Comparison of ENCODE assay signal across 8 cellular contexts in the genomic region with DNA sequence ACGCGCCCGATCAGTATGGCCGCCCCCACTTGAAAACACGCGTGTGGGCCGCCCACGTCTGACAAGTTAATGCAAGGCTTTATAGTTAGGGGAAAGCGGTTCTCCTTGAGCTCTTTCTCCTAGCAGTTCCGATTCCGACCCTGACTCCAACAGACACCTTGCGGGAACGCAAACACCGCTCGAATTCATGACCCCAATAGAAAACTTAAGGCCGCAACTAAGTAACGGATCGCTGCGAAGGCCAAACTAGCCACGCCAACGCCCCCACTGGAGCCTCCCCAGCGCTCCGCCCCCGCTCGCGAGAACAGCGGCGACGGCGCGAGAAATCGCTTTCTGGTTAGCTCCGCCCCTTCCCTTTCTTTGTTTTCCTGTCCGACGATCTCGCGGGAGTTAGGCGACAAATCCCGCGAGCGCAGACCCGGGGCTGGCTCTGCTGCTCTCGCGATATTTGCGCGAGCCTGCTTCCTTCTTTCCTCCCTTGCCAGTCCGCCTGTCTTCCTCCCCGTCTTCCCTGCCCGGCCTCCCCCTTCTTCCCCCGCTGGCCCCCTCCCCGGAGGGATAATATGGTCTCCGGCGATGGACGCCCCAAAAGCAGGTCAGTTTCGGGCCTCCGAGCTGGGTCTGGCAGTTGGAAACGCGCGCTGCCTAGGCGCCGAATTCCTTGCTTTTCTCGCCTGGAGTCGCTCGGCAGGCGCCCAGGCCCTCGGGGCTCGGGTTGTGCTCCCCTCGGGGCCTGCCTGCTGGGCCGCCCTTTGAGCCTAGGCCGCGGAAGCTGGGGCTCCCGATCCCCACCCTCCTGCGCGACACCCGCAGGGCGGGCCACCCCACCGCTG. TPM values are rescaled to one million over a fixed set of nuclear protein-coding genes. Genes with fewer than 3 reads are reported as not detected.
A peak's percentile ranks its signal among the peaks of the same experiment; 100 is the strongest.
DNase-seq lines count a peak whose midpoint lies in the region; ATAC-seq and TF ChIP-seq lines count a peak whose summit lies in the region.

A gene with protein sequence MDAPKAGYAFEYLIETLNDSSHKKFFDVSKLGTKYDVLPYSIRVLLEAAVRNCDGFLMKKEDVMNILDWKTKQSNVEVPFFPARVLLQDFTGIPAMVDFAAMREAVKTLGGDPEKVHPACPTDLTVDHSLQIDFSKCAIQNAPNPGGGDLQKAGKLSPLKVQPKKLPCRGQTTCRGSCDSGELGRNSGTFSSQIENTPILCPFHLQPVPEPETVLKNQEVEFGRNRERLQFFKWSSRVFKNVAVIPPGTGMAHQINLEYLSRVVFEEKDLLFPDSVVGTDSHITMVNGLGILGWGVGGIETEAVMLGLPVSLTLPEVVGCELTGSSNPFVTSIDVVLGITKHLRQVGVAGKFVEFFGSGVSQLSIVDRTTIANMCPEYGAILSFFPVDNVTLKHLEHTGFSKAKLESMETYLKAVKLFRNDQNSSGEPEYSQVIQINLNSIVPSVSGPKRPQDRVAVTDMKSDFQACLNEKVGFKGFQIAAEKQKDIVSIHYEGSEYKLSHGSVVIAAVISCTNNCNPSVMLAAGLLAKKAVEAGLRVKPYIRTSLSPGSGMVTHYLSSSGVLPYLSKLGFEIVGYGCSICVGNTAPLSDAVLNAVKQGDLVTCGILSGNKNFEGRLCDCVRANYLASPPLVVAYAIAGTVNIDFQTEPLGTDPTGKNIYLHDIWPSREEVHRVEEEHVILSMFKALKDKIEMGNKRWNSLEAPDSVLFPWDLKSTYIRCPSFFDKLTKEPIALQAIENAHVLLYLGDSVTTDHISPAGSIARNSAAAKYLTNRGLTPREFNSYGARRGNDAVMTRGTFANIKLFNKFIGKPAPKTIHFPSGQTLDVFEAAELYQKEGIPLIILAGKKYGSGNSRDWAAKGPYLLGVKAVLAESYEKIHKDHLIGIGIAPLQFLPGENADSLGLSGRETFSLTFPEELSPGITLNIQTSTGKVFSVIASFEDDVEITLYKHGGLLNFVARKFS (plus strand): TSS at position 455 of the 833 bp plus-strand sequence. CDS start 122 bp downstream, at position 577.

- peak; percentile 88 for ATAC-seq in HG02759 (IDR thresholded peaks at IDR 0.05; ENCODE audit: unreplicated experiment)

- no peak for TF ChIP-seq CTCF in osteocyte (IDR thresholded peaks at IDR 0.05)

- peaks cover 12% of the 10 kb centered on the region for H3K36me3 Mint-ChIP-seq in osteocyte (ENCODE audit: unreplicated experiment)

- H3K27ac Mint-ChIP-seq in osteocyte (ENCODE audit: unreplicated experiment), result peak within 1 kb of the TSS; percentile 91

- H3K4me1 Mint-ChIP-seq in osteocyte (ENCODE audit: unreplicated experiment), result peaks cover 30% of the 10 kb centered on the region

- peaks cover 10% of the 10 kb centered on the region for H3K27me3 Mint-ChIP-seq in osteocyte (ENCODE audit: unreplicated experiment)

- H3K27ac ChIP-seq in thymus (ENCODE audit: low read depth), result peak within 1 kb of the TSS; percentile 98

- peak within 1 kb of the TSS; percentile 100 for H3K4me3 ChIP-seq in thymus (ENCODE audit: low read length)

- H3K4me1 ChIP-seq in thymus (ENCODE audit: control insufficient read depth, insufficient read depth, low read length), result peaks cover 8% of the 10 kb centered on the region

- no peaks in the 10 kb centered on the region for H3K27me3 ChIP-seq in thymus (ENCODE audit: control insufficient read depth, insufficient read depth)

- H3K36me3 ChIP-seq in thymus (ENCODE audit: control insufficient read depth, insufficient read depth), result peaks cover 15% of the 10 kb centered on the region

- intact Hi-C loops in head of caudate nucleus (cut with DNase I), result loop anchor here (5.0 kb wide), 2 partner anchors 99 to 136 kb away; no protein-coding TSS in a partner anchor

- WGBS in thymus, result under 1% methylated on average over 77 of the region's 77 CpGs

- no peaks in the 10 kb centered on the region for H3K9me3 ChIP-seq in thymus (ENCODE audit: control insufficient read depth)

- DNase-seq in NCI-H1417 (lab: John Stamatoyannopoulos, UW) (peak; percentile 95 to 100 (median 99)), SW 1271 (lab: John Stamatoyannopoulos, UW) (peak; percentile 96 to 99), head of caudate nucleus (peak; percentile 93 to 99 (median 97)), osteocyte (ENCODE audit: extremely low spot score, unreplicated experiment) (peak; percentile 99)
- DNase-seq in activated naive CD8-positive, alpha-beta T cell treated with anti-CD3 and anti-CD28 coated beads, Interleukin-2, amount 50 U/mL, for 16 hours (ENCODE audit: low read depth, low spot score), result peak; percentile 96

- H3K4me3 Mint-ChIP-seq in osteocyte (ENCODE audit: unreplicated experiment), result peak within 1 kb of the TSS; percentile 88

- peak; percentile 51 for TF ChIP-seq POLR2A in GM10847 (IDR thresholded peaks at IDR 0.05; ENCODE audit: extremely low read depth, insufficient read length)

- H3K9me3 Mint-ChIP-seq in osteocyte (ENCODE audit: unreplicated experiment), result no peaks in the 10 kb centered on the region

RNA-seq across cellular contexts. Expression of the gene that starts here (rescaled TPM):
- 55.9 and 62.3 TPM in 2 replicates for total RNA-seq in osteocyte
- 20.6 TPM for polyA plus RNA-seq in thymus

Comparison
In these comparisons a context has a peak if more than half of its experiments do, and no peak if none do; other contexts are left out.
1. Peak in every context shown above with its lines: DNase-seq, ATAC-seq, H3K4me3 ChIP-seq and H3K27ac ChIP-seq.